ENCODE assay signal across 7 cellular contexts in genomic region chr7:150375662-150376521, GRCh38.
DNase-seq lines count a peak whose midpoint lies in the region; ATAC-seq lines count a peak whose summit lies in the region.

No MANE protein-coding gene starts in this region.

- DNase-seq in NAMALWA (ENCODE audit: low spot score) (peak; percentile 84), middle frontal gyrus (ENCODE audit: extremely low spot score, low spot score) (no peak), HPDE6-E6E7 (ENCODE audit: extremely low spot score) (no peak)
- DNase-seq in stimulated activated CD4-positive, alpha-beta T cell treated with anti-CD3 and anti-CD28 coated beads, TNF-alpha, amount 100 ng/mL, for 48 hours (ENCODE audit: low read depth in 3 of 3), result peak in 2 of 3 donors; percentile 17 to 49

- ATAC-seq in GM19023 (IDR thresholded peaks at IDR 0.05; ENCODE audit: unreplicated experiment), result peak; percentile 22
- no peak for ATAC-seq in GM21360 (IDR thresholded peaks at IDR 0.05; ENCODE audit: unreplicated experiment)

- peak overlapping the region; percentile 29 for H3K27ac ChIP-seq in cingulate gyrus (ENCODE audit: low read depth, low read length)

Comparison
In these comparisons a context has a peak if more than half of its experiments do, and no peak if none do; other contexts are left out.
1. DNase-seq: peak in NAMALWA (single experiment) and stimulated activated CD4-positive, alpha-beta T cell treated with anti-CD3 and anti-CD28 coated beads, TNF-alpha, amount 100 ng/mL, for 48 hours (2 of 3); none in middle frontal gyrus (single experiment) and HPDE6-E6E7 (single experiment).